14 cellular contexts compared by ENCODE assay signal in genomic region chrY:21253455-21254248, GRCh38.
A peak's percentile ranks its signal among the peaks of the same experiment; 100 is the strongest.
DNase-seq lines count a peak whose midpoint lies in the region; ATAC-seq, FAIRE-seq and TF ChIP-seq lines count a peak whose summit lies in the region.
"Had no signal": no experiment of that assay in that cellular context is flagged by ENCODE, and none has a peak within 500 bp of the region (broad histone marks: within the 10 kb centered on the region; RNA-seq: fewer than 3 reads in every experiment).

No MANE protein-coding gene starts in this region.

- no peak for DNase-seq in activated naive CD4-positive, alpha-beta T cell treated with anti-CD3 and anti-CD28 coated beads, Interleukin-2, amount 50 U/mL, for 72 hours (ENCODE audit: low spot score in 2 of 2)
- DNase-seq in CD8-positive, alpha-beta T cell: no peak
- no peak for DNase-seq in activated B cell treated with CpG ODN at 0.5 μM for 24 hours
- DNase-seq in left lobe of liver (ENCODE audit: low spot score): no peak
- DNase-seq in small intestine: no peak
- DNase-seq: MV-4-11, NCI-H1417 treated with DMSO at 0.1 percent for 48 hours, NCI-H2029, NCI-H524 had no signal

- peaks cover 2% of the 10 kb centered on the region for H3K36me3 Mint-ChIP-seq in activated naive CD4-positive, alpha-beta T cell treated with anti-CD3 and anti-CD28 coated beads, Interleukin-2, amount 50 U/mL, for 24 hours
- peaks cover 2 to 5% of the 10 kb centered on the region in 2 donors for H3K36me3 Mint-ChIP-seq in activated naive CD4-positive, alpha-beta T cell treated with anti-CD3 and anti-CD28 coated beads, Interleukin-2, amount 50 U/mL, for 72 hours
- no peaks in the 10 kb centered on the region for H3K36me3 Mint-ChIP-seq in CD8-positive, alpha-beta T cell
- H3K36me3 Mint-ChIP-seq in activated B cell treated with CpG ODN at 0.5 μM for 24 hours (ENCODE audit: low read depth): peaks cover 5% of the 10 kb centered on the region

- no peaks in the 10 kb centered on the region for H3K9me3 Mint-ChIP-seq in activated naive CD4-positive, alpha-beta T cell treated with anti-CD3 and anti-CD28 coated beads, Interleukin-2, amount 50 U/mL, for 24 hours
- no peaks in the 10 kb centered on the region for H3K9me3 Mint-ChIP-seq in activated naive CD4-positive, alpha-beta T cell treated with anti-CD3 and anti-CD28 coated beads, Interleukin-2, amount 50 U/mL, for 72 hours
- no peaks in the 10 kb centered on the region for H3K9me3 Mint-ChIP-seq in CD8-positive, alpha-beta T cell
- no peaks in the 10 kb centered on the region for H3K9me3 Mint-ChIP-seq in activated B cell treated with CpG ODN at 0.5 μM for 24 hours

- H3K4me3 Mint-ChIP-seq in activated naive CD4-positive, alpha-beta T cell treated with anti-CD3 and anti-CD28 coated beads, Interleukin-2, amount 50 U/mL, for 24 hours: peak overlapping the region; percentile 55
- peak overlapping the region; percentile 45 for H3K4me3 Mint-ChIP-seq in CD8-positive, alpha-beta T cell
- H3K4me3 Mint-ChIP-seq in activated B cell treated with CpG ODN at 0.5 μM for 24 hours: no peak overlapping the region

- H3K27ac ChIP-seq in CD8-positive, alpha-beta T cell (ENCODE audit: low read depth, low read length): no peak overlapping the region
- H3K27ac ChIP-seq in small intestine (ENCODE audit: low read depth in 1 of 2, low read length in 1 of 2): no peak overlapping the region
- H3K27ac ChIP-seq: BLaER1, HL-60 had no signal

- H3K9me3 ChIP-seq in CD8-positive, alpha-beta T cell (ENCODE audit: low read length): no peaks in the 10 kb centered on the region
- no peaks in the 10 kb centered on the region for H3K9me3 ChIP-seq in small intestine (ENCODE audit: control insufficient read depth, low read depth)
- H3K9me3 ChIP-seq: BLaER1 had no signal

- H3K27me3 ChIP-seq in CD8-positive, alpha-beta T cell (ENCODE audit: insufficient read depth, low read length): no peaks in the 10 kb centered on the region
- H3K27me3 ChIP-seq in small intestine (ENCODE audit: control insufficient read depth in 2 of 2, insufficient read depth in 2 of 2, low read length in 2 of 2): no peaks in the 10 kb centered on the region
- H3K27me3 ChIP-seq: BLaER1 had no signal

- TF ChIP-seq CTCF in CD8-positive, alpha-beta T cell (IDR thresholded peaks at IDR 0.05): no peak
- no peak for TF ChIP-seq CTCF in activated B cell treated with CpG ODN at 0.5 μM for 24 hours (IDR thresholded peaks at IDR 0.05)

- 61 to 64% methylated on average over 2 of the region's 2 CpGs; no CpG with 5 or more reads in 1 of the 3 donors for WGBS in small intestine, 3 donors

- peaks cover 38% of the 10 kb centered on the region for H3K4me1 ChIP-seq in CD8-positive, alpha-beta T cell (ENCODE audit: insufficient read depth, low read length)
- H3K4me1 ChIP-seq in small intestine (ENCODE audit: control insufficient read depth in 2 of 2, insufficient read depth in 1 of 2, low read depth in 1 of 2, low read length in 1 of 2): no peaks in the 10 kb centered on the region
- H3K4me1 ChIP-seq: BLaER1 had no signal

- no peak for ATAC-seq in activated naive CD4-positive, alpha-beta T cell treated with anti-CD3 and anti-CD28 coated beads, Interleukin-2, amount 50 U/mL, for 72 hours
- ATAC-seq in CD8-positive, alpha-beta T cell: no peak
- ATAC-seq in activated B cell treated with CpG ODN at 0.5 μM for 24 hours (ENCODE audit: low read depth) (no peak), left lobe of liver (peak; percentile 58), GM18517 (IDR thresholded peaks at IDR 0.05; ENCODE audit: unreplicated experiment) (no peak)

- no peak overlapping the region for H3K4me3 ChIP-seq in CD8-positive, alpha-beta T cell (ENCODE audit: low read depth, low read length)
- H3K4me3 ChIP-seq in small intestine (ENCODE audit: low read depth in 1 of 2, low read length in 2 of 2): no peak overlapping the region
- H3K4me3 ChIP-seq: BLaER1 had no signal

- CTCF ChIA-PET in CD8-positive, alpha-beta T cell (lab: Charles Lee): no interaction called here
- CTCF ChIA-PET in activated B cell treated with CpG ODN at 0.5 μM for 24 hours (lab: Charles Lee): no interaction called here

- no peak for FAIRE-seq in small intestine (lab: Jason Lieb, UNC)
- FAIRE-seq: H1 had no signal

- intact Hi-C loops in CD8-positive, alpha-beta T cell (cut with DNase I, micrococcal nuclease): loop anchor here in 1 of 2 experiments (2.0 to 10.0 kb wide), 2 partner anchors 13 to 179 kb away; no protein-coding TSS in a partner anchor
- intact Hi-C loops in activated B cell treated with CpG ODN at 0.5 μM for 24 hours (cut with micrococcal nuclease): loop anchor here (10.0 kb wide), 1 partner anchor 599 kb away; no protein-coding TSS in a partner anchor

- no peaks in the 10 kb centered on the region for H3K27me3 Mint-ChIP-seq in activated naive CD4-positive, alpha-beta T cell treated with anti-CD3 and anti-CD28 coated beads, Interleukin-2, amount 50 U/mL, for 24 hours
- H3K27me3 Mint-ChIP-seq in CD8-positive, alpha-beta T cell (ENCODE audit: low read depth): no peaks in the 10 kb centered on the region
- H3K27me3 Mint-ChIP-seq in activated B cell treated with CpG ODN at 0.5 μM for 24 hours: no peaks in the 10 kb centered on the region

- H3K36me3 ChIP-seq in CD8-positive, alpha-beta T cell (ENCODE audit: insufficient read depth, low read length): no peaks in the 10 kb centered on the region
- no peaks in the 10 kb centered on the region for H3K36me3 ChIP-seq in small intestine (ENCODE audit: control insufficient read depth in 2 of 2, insufficient read depth in 2 of 2, low read length in 2 of 2)
- H3K36me3 ChIP-seq: BLaER1 had no signal

- POLR2A ChIA-PET in CD8-positive, alpha-beta T cell (lab: Charles Lee): interaction anchor here (1.6 kb wide), 1 partner anchor 13 kb away, joined by 4 read pairs; no protein-coding TSS in a partner anchor
- POLR2A ChIA-PET in activated B cell treated with CpG ODN at 0.5 μM for 24 hours (lab: Charles Lee): interaction anchor here (1.0 kb wide), 1 partner anchor 13 kb away, joined by 4 read pairs; no protein-coding TSS in a partner anchor

- H3K4me1 Mint-ChIP-seq in activated naive CD4-positive, alpha-beta T cell treated with anti-CD3 and anti-CD28 coated beads, Interleukin-2, amount 50 U/mL, for 24 hours: peaks cover 63% of the 10 kb centered on the region
- peaks cover 43% of the 10 kb centered on the region for H3K4me1 Mint-ChIP-seq in CD8-positive, alpha-beta T cell (ENCODE audit: low read depth)
- peaks cover 55% of the 10 kb centered on the region for H3K4me1 Mint-ChIP-seq in activated B cell treated with CpG ODN at 0.5 μM for 24 hours

- peak overlapping the region; percentile 92 for H3K27ac Mint-ChIP-seq in activated naive CD4-positive, alpha-beta T cell treated with anti-CD3 and anti-CD28 coated beads, Interleukin-2, amount 50 U/mL, for 24 hours
- H3K27ac Mint-ChIP-seq in activated naive CD4-positive, alpha-beta T cell treated with anti-CD3 and anti-CD28 coated beads, Interleukin-2, amount 50 U/mL, for 72 hours: peak overlapping the region in 1 of 2 donors; percentile 75
- H3K27ac Mint-ChIP-seq in CD8-positive, alpha-beta T cell: peak overlapping the region; percentile 75
- H3K27ac Mint-ChIP-seq in activated B cell treated with CpG ODN at 0.5 μM for 24 hours: peak overlapping the region; percentile 74
